ENCODE assay signal across 8 cellular contexts in genomic region chr1:210696709-210697108, GRCh38.
A peak's percentile ranks its signal among the peaks of the same experiment; 100 is the strongest.
DNase-seq lines count a peak whose midpoint lies in the region; ATAC-seq and TF ChIP-seq lines count a peak whose summit lies in the region.

No MANE protein-coding gene starts in this region.

- H3K27me3 ChIP-seq in DND-41 (ENCODE audit: insufficient read depth, low read length, poor library complexity), result peaks cover 2% of the 10 kb centered on the region
- H3K27me3 ChIP-seq in WERI-Rb-1 (ENCODE audit: insufficient read depth, low read depth, severe bottlenecking), result no peaks in the 10 kb centered on the region

- no peaks in the 10 kb centered on the region for H3K4me1 ChIP-seq in DND-41 (ENCODE audit: insufficient read depth, low read length)

- no peak overlapping the region for H2AFZ ChIP-seq in DND-41 (ENCODE audit: low read depth, low read length)

- DNase-seq in DND-41, result no peak
- DNase-seq in DMS53 (lab: John Stamatoyannopoulos, UW), result no peak
- DNase-seq in WERI-Rb-1, result no peak
- no peak for DNase-seq in globus pallidus (ENCODE audit: low spot score)
- no peak for DNase-seq in NCI-H128 (lab: John Stamatoyannopoulos, UW; ENCODE audit: unreplicated experiment)

- H3K9ac ChIP-seq in DND-41 (ENCODE audit: low read depth, low read length), result no peak overlapping the region

- no peaks in the 10 kb centered on the region for H4K20me1 ChIP-seq in DND-41 (ENCODE audit: insufficient read depth, low read length)

- H3K36me3 ChIP-seq in DND-41 (ENCODE audit: insufficient read depth, low read length) (no peaks in the 10 kb centered on the region), KOPT-K1 (ENCODE audit: insufficient read depth, low read length) (no peaks in the 10 kb centered on the region), WERI-Rb-1 (no peaks in the 10 kb centered on the region)

- ATAC-seq in DND-41 (ENCODE audit: insufficient read depth, low read depth), result peak; percentile 68
- peak; percentile 83 for ATAC-seq in GM19043 (IDR thresholded peaks at IDR 0.05; ENCODE audit: low read depth, unreplicated experiment)
- ATAC-seq in HG02840 (IDR thresholded peaks at IDR 0.05; ENCODE audit: low FRiP score, unreplicated experiment), result peak; percentile 64

- TF ChIP-seq CTCF in DND-41 (IDR thresholded peaks at IDR 0.05; ENCODE audit: borderline replicate concordance, extremely low read depth, low read length, poor library complexity, severe bottlenecking) (no peak), WERI-Rb-1 (IDR thresholded peaks at IDR 0.05; ENCODE audit: low read depth, low read length) (no peak)

- H3K79me2 ChIP-seq in DND-41 (ENCODE audit: insufficient read depth, low read length), result no peaks in the 10 kb centered on the region

- no peak overlapping the region for H3K27ac ChIP-seq in DND-41 (ENCODE audit: low read length)
- peak overlapping the region; percentile 18 for H3K27ac ChIP-seq in KOPT-K1 (ENCODE audit: low read depth, low read length, poor library complexity, severe bottlenecking)
- H3K27ac ChIP-seq in WERI-Rb-1, result no peak overlapping the region

- H3K4me2 ChIP-seq in DND-41 (ENCODE audit: insufficient read depth, low read length), result no peak overlapping the region

- H3K4me3 ChIP-seq in DND-41 (ENCODE audit: low read depth in 1 of 2, low read length in 2 of 2) (no peak overlapping the region), WERI-Rb-1 (ENCODE audit: low read depth, low read length) (no peak overlapping the region)

- H3K9me3 ChIP-seq in DND-41 (ENCODE audit: insufficient read depth, low read length, severe bottlenecking) (no peaks in the 10 kb centered on the region), KOPT-K1 (ENCODE audit: insufficient read depth, low read length, poor library complexity, severe bottlenecking) (no peaks in the 10 kb centered on the region), WERI-Rb-1 (ENCODE audit: severe bottlenecking) (no peaks in the 10 kb centered on the region)
